8 cellular contexts compared by ENCODE assay signal in the genomic region with DNA sequence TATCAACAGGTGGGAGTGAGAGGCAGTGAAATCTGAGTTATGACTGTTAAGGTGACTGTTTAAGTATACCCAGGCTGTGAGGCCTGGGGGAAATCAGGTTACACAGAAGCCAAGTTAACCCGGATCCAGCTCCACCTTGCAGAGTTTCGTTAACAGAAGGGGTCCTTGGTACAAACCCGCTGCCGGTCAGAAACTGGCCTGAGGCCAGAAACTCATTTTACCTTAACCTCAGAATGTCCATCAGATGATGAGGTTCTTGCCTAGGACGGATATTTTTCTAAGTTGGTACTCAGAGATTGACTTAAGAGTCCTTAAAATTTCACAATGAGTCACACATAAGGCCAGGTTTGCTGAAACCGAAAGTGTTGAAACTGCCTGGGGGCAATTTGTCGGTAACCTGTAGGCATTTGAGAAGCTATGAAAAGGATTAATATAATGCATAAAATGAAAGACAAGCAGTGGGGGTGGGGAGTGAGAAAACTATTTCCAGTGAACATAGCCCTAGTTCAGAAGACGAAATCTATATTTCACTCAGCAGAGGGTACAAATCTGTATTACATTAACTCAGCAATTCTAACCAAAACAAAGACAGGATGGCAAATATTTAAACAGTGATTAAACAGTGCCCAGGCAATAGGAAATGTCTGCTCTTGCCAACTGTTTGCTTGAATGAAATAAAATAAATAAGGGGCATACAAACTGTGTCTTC.
A peak's percentile ranks its signal among the peaks of the same experiment; 100 is the strongest.
DNase-seq lines count a peak whose midpoint lies in the region; ATAC-seq lines count a peak whose summit lies in the region.

No MANE protein-coding gene starts in this region.

- peaks cover 37% of the 10 kb centered on the region for H3K4me1 Mint-ChIP-seq in activated naive CD4-positive, alpha-beta T cell treated with anti-CD3 and anti-CD28 coated beads for 36 hours (ENCODE audit: low read depth)
- H3K4me1 Mint-ChIP-seq in naive thymus-derived CD4-positive, alpha-beta T cell: peaks cover 13 to 37% (median 25%) of the 10 kb centered on the region in 7 donors

- H3K27ac Mint-ChIP-seq in activated naive CD4-positive, alpha-beta T cell treated with anti-CD3 and anti-CD28 coated beads for 36 hours: no peak overlapping the region
- H3K27ac Mint-ChIP-seq in naive thymus-derived CD4-positive, alpha-beta T cell: peak overlapping the region; percentile 51 to 88 (median 82)

- H3K27me3 Mint-ChIP-seq in activated naive CD4-positive, alpha-beta T cell treated with anti-CD3 and anti-CD28 coated beads for 36 hours (ENCODE audit: low read depth): peaks cover 12% of the 10 kb centered on the region
- H3K27me3 Mint-ChIP-seq in naive thymus-derived CD4-positive, alpha-beta T cell: peaks cover 0 to 54% (median 6%) of the 10 kb centered on the region in 5 donors

- CTCF ChIA-PET in activated naive CD4-positive, alpha-beta T cell treated with anti-CD3 and anti-CD28 coated beads for 36 hours (lab: Charles Lee): interaction anchor here (1.1 to 1.2 kb wide), 3 partner anchors 280 to 470 kb away, joined by 3 to 4 read pairs (median 4); no protein-coding TSS in a partner anchor
- CTCF ChIA-PET in naive thymus-derived CD4-positive, alpha-beta T cell (lab: Charles Lee): interaction anchor here (0.8 kb wide), 1 partner anchor 908 kb away, joined by 3 read pairs; no protein-coding TSS in a partner anchor

- peak overlapping the region; percentile 7 for H3K4me3 ChIP-seq in naive thymus-derived CD4-positive, alpha-beta T cell (ENCODE audit: low read length)

- DNase-seq in NCI-H69 (lab: John Stamatoyannopoulos, UW) (peak; percentile 89), DMS114 treated with DMSO at 0.1 percent for 48 hours (lab: John Stamatoyannopoulos, UW; ENCODE audit: unreplicated experiment) (no peak), HuH-7.5 (ENCODE audit: low spot score) (no peak), GOT3 (lab: John Stamatoyannopoulos, UW) (no peak)
- DNase-seq in activated naive CD4-positive, alpha-beta T cell treated with anti-CD3 and anti-CD28 coated beads for 36 hours: peak; percentile 62
- peak in 3 of 9 donors; percentile 12 to 33 (median 19) for DNase-seq in naive thymus-derived CD4-positive, alpha-beta T cell

- H3K36me3 ChIP-seq in naive thymus-derived CD4-positive, alpha-beta T cell (ENCODE audit: control insufficient read depth in 2 of 3, insufficient read depth in 3 of 3, low read length in 3 of 3): no peaks in the 10 kb centered on the region

- ATAC-seq in GM18867 (IDR thresholded peaks at IDR 0.05; ENCODE audit: unreplicated experiment) (peak; percentile 54), HG03039 (IDR thresholded peaks at IDR 0.05; ENCODE audit: unreplicated experiment) (peak; percentile 42)
- ATAC-seq in naive thymus-derived CD4-positive, alpha-beta T cell: peak; percentile 71

- H3K9me3 ChIP-seq in naive thymus-derived CD4-positive, alpha-beta T cell (ENCODE audit: control insufficient read depth in 2 of 3, low read length in 3 of 3): no peaks in the 10 kb centered on the region

- peaks cover 6 to 28% of the 10 kb centered on the region in 2 donors for H3K4me1 ChIP-seq in naive thymus-derived CD4-positive, alpha-beta T cell (ENCODE audit: control insufficient read depth in 2 of 2, insufficient read depth in 2 of 2, low read length in 2 of 2)

- H3K27ac ChIP-seq in naive thymus-derived CD4-positive, alpha-beta T cell (ENCODE audit: low read depth, low read length): peak overlapping the region; percentile 53

- H3K27me3 ChIP-seq in naive thymus-derived CD4-positive, alpha-beta T cell (ENCODE audit: control insufficient read depth in 2 of 2, insufficient read depth in 2 of 2, low read length in 2 of 2): no peaks in the 10 kb centered on the region

- POLR2A ChIA-PET in naive thymus-derived CD4-positive, alpha-beta T cell (lab: Charles Lee): interaction anchor here (1.3 kb wide), 1 partner anchor 240 kb away, joined by 4 read pairs; no protein-coding TSS in a partner anchor

- no peaks in the 10 kb centered on the region for H3K9me3 Mint-ChIP-seq in activated naive CD4-positive, alpha-beta T cell treated with anti-CD3 and anti-CD28 coated beads for 36 hours
- H3K9me3 Mint-ChIP-seq in naive thymus-derived CD4-positive, alpha-beta T cell: peaks cover 0 to 4% (median 0%) of the 10 kb centered on the region in 11 donors

- no peaks in the 10 kb centered on the region for H3K36me3 Mint-ChIP-seq in activated naive CD4-positive, alpha-beta T cell treated with anti-CD3 and anti-CD28 coated beads for 36 hours (ENCODE audit: low read depth)
- peaks cover 0 to 10% (median 0%) of the 10 kb centered on the region in 5 donors for H3K36me3 Mint-ChIP-seq in naive thymus-derived CD4-positive, alpha-beta T cell

- intact Hi-C loops in activated naive CD4-positive, alpha-beta T cell treated with anti-CD3 and anti-CD28 coated beads for 36 hours (cut with micrococcal nuclease): loop anchor here (1.0 to 5.0 kb wide), 8 partner anchors 62 to 546 kb away; no protein-coding TSS in a partner anchor
- intact Hi-C loops in naive thymus-derived CD4-positive, alpha-beta T cell (cut with micrococcal nuclease): loop anchor here (1.0 to 10.0 kb wide), 9 partner anchors 129 to 545 kb away; a partner anchor contains a TSS

- no peak overlapping the region for H3K4me3 Mint-ChIP-seq in activated naive CD4-positive, alpha-beta T cell treated with anti-CD3 and anti-CD28 coated beads for 36 hours
- H3K4me3 Mint-ChIP-seq in naive thymus-derived CD4-positive, alpha-beta T cell: peak overlapping the region in 9 of 10 donors; percentile 7 to 78 (median 68)

Comparison
In these comparisons a context has a peak if more than half of its experiments do, and no peak if none do; other contexts are left out.
1. DNase-seq: peak in NCI-H69 (single experiment) and activated naive CD4-positive, alpha-beta T cell treated with anti-CD3 and anti-CD28 coated beads for 36 hours (single experiment); none in DMS114 treated with DMSO at 0.1 percent for 48 hours (single experiment), HuH-7.5 (single experiment) and GOT3 (single experiment).
2. Peak in every context shown above with its lines, with median percentiles within 50 percentile points of each other: ATAC-seq.